Comparison of ENCODE assay signal across 8 cellular contexts in the genomic region with DNA sequence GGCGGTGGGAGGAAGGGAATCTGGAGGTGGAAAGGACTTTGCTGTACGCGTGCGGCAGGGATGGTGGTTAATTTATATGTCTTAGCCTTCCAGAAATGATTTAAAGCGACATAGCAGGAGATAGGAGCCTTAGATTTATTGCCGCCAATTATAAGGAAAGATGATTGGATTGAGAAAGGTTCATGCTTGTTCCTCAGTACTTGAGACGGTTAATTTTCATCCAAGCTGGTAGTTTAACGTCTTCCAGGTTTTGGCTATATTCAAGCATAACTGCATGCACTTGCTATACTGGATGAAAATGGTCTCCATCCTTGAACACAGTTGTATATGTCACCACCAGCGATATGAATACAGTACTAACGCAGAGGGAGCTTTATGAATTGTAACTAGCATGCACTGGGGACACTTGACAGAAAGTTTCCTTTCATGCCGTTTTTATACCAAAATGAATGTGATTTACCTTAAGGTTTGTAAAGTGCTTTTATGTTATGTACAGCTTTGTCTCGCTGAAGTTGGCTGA. TPM values are rescaled to one million over a fixed set of nuclear protein-coding genes. Genes with fewer than 3 reads are reported as not detected.
DNase-seq lines count a peak whose midpoint lies in the region; ATAC-seq, FAIRE-seq and TF ChIP-seq lines count a peak whose summit lies in the region.

No MANE protein-coding gene starts in this region.

- H3K36me3 Mint-ChIP-seq in activated T-helper 2 cell treated with anti-CD3 and anti-CD28 coated beads, Interferon-gamma antibody, Interleukin-2, Interleukin-4, amounts not matched to agents 10 μg/mL and 5 μg/mL and 100 μg/mL, durations not matched to agents 14 hours and 24 hours and 36 hours (ENCODE audit: low read depth): peaks cover 18% of the 10 kb centered on the region

- peaks cover 2% of the 10 kb centered on the region for H3K27me3 Mint-ChIP-seq in activated T-helper 2 cell treated with anti-CD3 and anti-CD28 coated beads, Interferon-gamma antibody, Interleukin-2, Interleukin-4, amounts not matched to agents 10 μg/mL and 5 μg/mL and 100 μg/mL, durations not matched to agents 14 hours and 24 hours and 36 hours (ENCODE audit: low read depth)

- no peaks in the 10 kb centered on the region for H4K20me1 ChIP-seq in keratinocyte (ENCODE audit: control insufficient read depth, extremely low read depth, insufficient read depth, low read length)

- H3K9me3 ChIP-seq in keratinocyte (ENCODE audit: control insufficient read depth, low read depth, low read length): no peaks in the 10 kb centered on the region

- H3K79me2 ChIP-seq in keratinocyte (ENCODE audit: control insufficient read depth, insufficient read depth, low read length): peaks cover 3% of the 10 kb centered on the region

- H3K4me2 ChIP-seq in keratinocyte (ENCODE audit: control insufficient read depth, extremely low read depth, insufficient read depth, low read depth, low read length): peak overlapping the region; percentile 88

- H3K27ac Mint-ChIP-seq in activated T-helper 2 cell treated with anti-CD3 and anti-CD28 coated beads, Interferon-gamma antibody, Interleukin-2, Interleukin-4, amounts not matched to agents 10 μg/mL and 5 μg/mL and 100 μg/mL, durations not matched to agents 14 hours and 24 hours and 36 hours: peak overlapping the region; percentile 91

- intact Hi-C loops in activated T-helper 2 cell treated with anti-CD3 and anti-CD28 coated beads, Interferon-gamma antibody, Interleukin-2, Interleukin-4, amounts not matched to agents 10 μg/mL and 5 μg/mL and 100 μg/mL, durations not matched to agents 14 hours and 24 hours and 36 hours (cut with micrococcal nuclease): loop anchor here (1.0 to 2.0 kb wide), 3 partner anchors 8 to 38 kb away; a partner anchor contains a TSS

- ATAC-seq in HG03108 (IDR thresholded peaks at IDR 0.05; ENCODE audit: unreplicated experiment) (no peak), HG02610 (IDR thresholded peaks at IDR 0.05; ENCODE audit: unreplicated experiment) (no peak)

- H3K27ac ChIP-seq in keratinocyte (ENCODE audit: control insufficient read depth, insufficient read depth, low read length): peak overlapping the region; percentile 83

- dilution Hi-C loops in keratinocyte (cut with MboI; ENCODE audit: extremely low pct_ligation_motif_present, low sequenced_read_pairs): no loop called here

- H3K9me1 ChIP-seq in keratinocyte (ENCODE audit: control insufficient read depth, extremely low read depth, insufficient read depth, low read length): no peaks in the 10 kb centered on the region

- peaks cover 25% of the 10 kb centered on the region for H3K4me1 Mint-ChIP-seq in activated T-helper 2 cell treated with anti-CD3 and anti-CD28 coated beads, Interferon-gamma antibody, Interleukin-2, Interleukin-4, amounts not matched to agents 10 μg/mL and 5 μg/mL and 100 μg/mL, durations not matched to agents 14 hours and 24 hours and 36 hours (ENCODE audit: low read depth)

- DNase-seq in NCI-H526 treated with DMSO at 0.1 percent for 48 hours (lab: John Stamatoyannopoulos, UW): peak; percentile 44
- no peak for DNase-seq in NCI-H526 (lab: John Stamatoyannopoulos, UW)
- DNase-seq in activated T-helper 2 cell treated with anti-CD3 and anti-CD28 coated beads, Interferon-gamma antibody, Interleukin-2, Interleukin-4, amounts not matched to agents 10 μg/mL and 5 μg/mL and 100 μg/mL, durations not matched to agents 14 hours and 24 hours and 36 hours (ENCODE audit: low spot score): no peak
- DNase-seq in keratinocyte (ENCODE audit: low read depth, low spot score): no peak
- DNase-seq in superior temporal gyrus (ENCODE audit: extremely low spot score): peak; percentile 38
- DNase-seq in activated CD4-positive, alpha-beta T cell treated with anti-CD3 and anti-CD28 coated beads, Interleukin-2, amount 50 U/mL, for 48 hours: no peak

- H2AFZ ChIP-seq in keratinocyte (ENCODE audit: control insufficient read depth, low read length): peak overlapping the region; percentile 96

- H3K4me1 ChIP-seq in keratinocyte (ENCODE audit: control insufficient read depth, extremely low read depth, insufficient read depth, low read length): peaks cover 12% of the 10 kb centered on the region

- peak overlapping the region; percentile 84 for H3K9ac ChIP-seq in keratinocyte (ENCODE audit: control insufficient read depth, extremely low read depth, insufficient read depth, low read length)

- TF ChIP-seq CTCF in keratinocyte (optimal IDR thresholded peaks at IDR 0.05 in 1 of 3, IDR thresholded peaks at IDR 0.05 in 1 of 3, conservative IDR thresholded peaks at IDR 0.05 in 1 of 3; ENCODE audit: extremely low read depth in 1 of 3, insufficient read depth in 2 of 3, low read length in 3 of 3): no peak

- peak overlapping the region; percentile 89 for H3K4me3 Mint-ChIP-seq in activated T-helper 2 cell treated with anti-CD3 and anti-CD28 coated beads, Interferon-gamma antibody, Interleukin-2, Interleukin-4, amounts not matched to agents 10 μg/mL and 5 μg/mL and 100 μg/mL, durations not matched to agents 14 hours and 24 hours and 36 hours (ENCODE audit: low read depth)

- H3K27me3 ChIP-seq in keratinocyte (ENCODE audit: control insufficient read depth, extremely low read depth, insufficient read depth, low read length): no peaks in the 10 kb centered on the region

- peaks cover 2 to 6% of the 10 kb centered on the region in 2 experiments for H3K36me3 ChIP-seq in keratinocyte (ENCODE audit: control insufficient read depth in 2 of 2, extremely low read depth in 1 of 2, insufficient read depth in 2 of 2, low read length in 2 of 2)

- peak; percentile 59 for FAIRE-seq in keratinocyte (lab: Jason Lieb, UNC)

- no peaks in the 10 kb centered on the region for H3K9me3 Mint-ChIP-seq in activated T-helper 2 cell treated with anti-CD3 and anti-CD28 coated beads, Interferon-gamma antibody, Interleukin-2, Interleukin-4, amounts not matched to agents 10 μg/mL and 5 μg/mL and 100 μg/mL, durations not matched to agents 14 hours and 24 hours and 36 hours

- H3K4me3 ChIP-seq in keratinocyte (ENCODE audit: control insufficient read depth in 2 of 3, extremely low read depth in 1 of 3, insufficient read depth in 2 of 3, low read depth in 1 of 3, low read length in 3 of 3): peak overlapping the region; percentile 73 to 97 (median 78)

RNA-seq across cellular contexts. Expression of a gene that starts 0.6 kb away (rescaled TPM):
- 4.5 and 4.8 TPM in 2 replicates for total RNA-seq in activated T-helper 2 cell treated with anti-CD3 and anti-CD28 coated beads, Interferon-gamma antibody, Interleukin-2, Interleukin-4, amounts not matched to agents 10 μg/mL and 5 μg/mL and 100 μg/mL, durations not matched to agents 14 hours and 24 hours and 36 hours
- polyA plus RNA-seq in keratinocyte: 6.4 to 7.7 TPM (median 6.9 TPM) in 3 replicates
- polyA plus RNA-seq in keratinocyte (2011; ENCODE audit: low read depth): 4.7 TPM
- polyA plus RNA-seq in keratinocyte (2011; cell fraction: cytosol; rRNA removed): 3.0 and 5.2 TPM in 2 replicates
- 8.5 and 10.6 TPM in 2 replicates for polyA plus RNA-seq in keratinocyte (2011; cell fraction: nucleus; rRNA removed)
- polyA plus RNA-seq in keratinocyte (2012; ENCODE audit: low replicate concordance): 3.9 and 5.2 TPM in 2 replicates
- polyA minus RNA-seq in keratinocyte: 4.3 to 7.0 TPM (median 5.8 TPM) in 3 replicates
- 4.0 TPM for polyA minus RNA-seq in keratinocyte (2011; cell fraction: cytosol; rRNA and poly(A)+ RNA removed)
- 3.6 and 5.2 TPM in 2 replicates for polyA minus RNA-seq in keratinocyte (2011; cell fraction: nucleus; rRNA and poly(A)+ RNA removed)

RNA-seq across cellular contexts. Expression of a gene that starts 8.1 kb away (rescaled TPM):
- total RNA-seq in activated T-helper 2 cell treated with anti-CD3 and anti-CD28 coated beads, Interferon-gamma antibody, Interleukin-2, Interleukin-4, amounts not matched to agents 10 μg/mL and 5 μg/mL and 100 μg/mL, durations not matched to agents 14 hours and 24 hours and 36 hours: 177 and 194 TPM in 2 replicates
- polyA plus RNA-seq in keratinocyte: 151 to 209 TPM (median 189 TPM) in 3 replicates
- 75.5 TPM for polyA plus RNA-seq in keratinocyte (2011; ENCODE audit: low read depth)
- 159 and 240 TPM in 2 replicates for polyA plus RNA-seq in keratinocyte (2011; cell fraction: cytosol; rRNA removed)
- polyA plus RNA-seq in keratinocyte (2011; cell fraction: nucleus; rRNA removed): 144 and 149 TPM in 2 replicates
- 42.0 and 163 TPM in 2 replicates for polyA plus RNA-seq in keratinocyte (2012; ENCODE audit: low replicate concordance)
- 179 to 376 TPM (median 320 TPM) in 3 replicates for polyA minus RNA-seq in keratinocyte
- polyA minus RNA-seq in keratinocyte (2011; cell fraction: cytosol; rRNA and poly(A)+ RNA removed): 215 TPM
- polyA minus RNA-seq in keratinocyte (2011; cell fraction: nucleus; rRNA and poly(A)+ RNA removed): 98.2 and 178 TPM in 2 replicates

RNA-seq across cellular contexts. Expression of a gene that starts 18.4 kb away (rescaled TPM):
- not detected in 2 replicates for total RNA-seq in activated T-helper 2 cell treated with anti-CD3 and anti-CD28 coated beads, Interferon-gamma antibody, Interleukin-2, Interleukin-4, amounts not matched to agents 10 μg/mL and 5 μg/mL and 100 μg/mL, durations not matched to agents 14 hours and 24 hours and 36 hours
- not detected in 3 replicates for polyA plus RNA-seq in keratinocyte
- polyA plus RNA-seq in keratinocyte (2011; ENCODE audit: low read depth): not detected
- polyA plus RNA-seq in keratinocyte (2011; cell fraction: cytosol; rRNA removed): not detected in 2 replicates
- not detected in 2 replicates for polyA plus RNA-seq in keratinocyte (2011; cell fraction: nucleus; rRNA removed)
- polyA plus RNA-seq in keratinocyte (2012; ENCODE audit: low replicate concordance): not detected in 2 replicates
- not detected in 3 replicates for polyA minus RNA-seq in keratinocyte
- not detected for polyA minus RNA-seq in keratinocyte (2011; cell fraction: cytosol; rRNA and poly(A)+ RNA removed)
- not detected in 2 replicates for polyA minus RNA-seq in keratinocyte (2011; cell fraction: nucleus; rRNA and poly(A)+ RNA removed)

RNA-seq across cellular contexts. Expression of a gene that starts 41.5 kb away (rescaled TPM):
- 37.8 and 41.9 TPM in 2 replicates for total RNA-seq in activated T-helper 2 cell treated with anti-CD3 and anti-CD28 coated beads, Interferon-gamma antibody, Interleukin-2, Interleukin-4, amounts not matched to agents 10 μg/mL and 5 μg/mL and 100 μg/mL, durations not matched to agents 14 hours and 24 hours and 36 hours
- polyA plus RNA-seq in keratinocyte: 0.05 to 0.09 TPM (median 0.06 TPM) in 3 replicates
- polyA plus RNA-seq in keratinocyte (2011; ENCODE audit: low read depth): not detected
- 0.07 TPM in 1 of 2 replicates, not detected in the other for polyA plus RNA-seq in keratinocyte (2011; cell fraction: cytosol; rRNA removed)
- 0.18 TPM in 1 of 2 replicates, not detected in the other for polyA plus RNA-seq in keratinocyte (2011; cell fraction: nucleus; rRNA removed)
- polyA plus RNA-seq in keratinocyte (2012; ENCODE audit: low replicate concordance): 0.08 TPM in 1 of 2 replicates, not detected in the other
- not detected in 3 replicates for polyA minus RNA-seq in keratinocyte
- polyA minus RNA-seq in keratinocyte (2011; cell fraction: cytosol; rRNA and poly(A)+ RNA removed): not detected
- not detected in 2 replicates for polyA minus RNA-seq in keratinocyte (2011; cell fraction: nucleus; rRNA and poly(A)+ RNA removed)

Comparison
In these comparisons a context has a peak if more than half of its experiments do, and no peak if none do; other contexts are left out.
1. DNase-seq: peak in NCI-H526 treated with DMSO at 0.1 percent for 48 hours (single experiment) and superior temporal gyrus (single experiment); none in NCI-H526 (0 of 2), activated T-helper 2 cell treated with anti-CD3 and anti-CD28 coated beads, Interferon-gamma antibody, Interleukin-2, Interleukin-4, amounts not matched to agents 10 μg/mL and 5 μg/mL and 100 μg/mL, durations not matched to agents 14 hours and 24 hours and 36 hours (single experiment), keratinocyte (single experiment) and activated CD4-positive, alpha-beta T cell treated with anti-CD3 and anti-CD28 coated beads, Interleukin-2, amount 50 U/mL, for 48 hours (0 of 2).